15 cellular contexts compared by ENCODE assay signal in the genomic region with DNA sequence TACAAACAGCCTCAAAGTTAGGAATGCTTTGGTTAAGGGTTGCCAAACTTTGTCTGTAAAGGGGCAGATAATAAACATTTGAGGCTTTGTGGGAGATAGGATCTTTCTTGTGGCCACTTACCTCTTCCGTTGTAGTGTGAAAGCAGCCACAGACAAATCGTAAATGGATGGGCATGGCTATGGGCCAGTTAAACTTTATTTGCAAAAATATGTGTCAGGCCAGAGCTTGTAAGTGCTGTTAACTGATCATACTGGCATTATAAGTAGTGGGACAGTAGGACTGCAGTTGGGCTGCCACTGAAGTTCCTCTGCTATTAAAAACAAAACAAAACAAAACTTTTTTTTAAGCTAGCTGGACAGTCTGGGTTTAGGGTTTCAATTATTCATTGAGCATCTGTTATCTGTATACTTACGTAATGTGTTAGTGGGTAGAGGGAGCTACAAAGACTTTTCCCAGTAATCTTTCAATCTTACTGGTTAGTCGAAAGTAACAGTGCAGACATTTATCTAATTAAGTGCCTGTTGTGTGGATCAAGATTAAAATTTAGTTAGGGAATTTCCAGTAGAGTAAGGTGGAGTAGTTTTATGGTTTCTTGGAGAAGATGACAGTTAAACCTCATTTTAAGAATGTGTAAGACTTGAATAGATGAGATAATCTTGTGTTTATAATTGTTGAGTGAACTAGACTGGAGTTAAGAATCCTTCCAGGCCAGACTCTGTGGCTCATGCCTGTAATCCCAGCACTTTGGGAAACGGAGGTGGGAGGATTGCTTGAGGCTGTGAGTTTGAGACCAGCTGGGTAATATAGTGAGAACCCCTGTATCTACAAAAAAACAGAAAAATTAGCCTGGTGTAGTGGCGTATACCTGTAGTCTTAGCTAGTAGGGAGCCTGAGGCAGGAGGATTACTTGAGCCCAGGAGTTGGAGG.
DNase-seq lines count a peak whose midpoint lies in the region; ATAC-seq, FAIRE-seq and TF ChIP-seq lines count a peak whose summit lies in the region.
"Had no signal": no experiment of that assay in that cellular context is flagged by ENCODE, and none has a peak within 500 bp of the region (broad histone marks: within the 10 kb centered on the region; RNA-seq: fewer than 3 reads in every experiment).

No MANE protein-coding gene starts in this region.

- ATAC-seq in natural killer cell treated with Interleukin-12 subunit alpha and Interleukin-12 subunit beta and Interleukin-15 and Interleukin-18, amount 100 ng/mL, for 72 hours: peak; percentile 70 to 82

- H3K4me2 ChIP-seq in astrocyte (ENCODE audit: low read length): no peak overlapping the region

- H2AFZ ChIP-seq in astrocyte (ENCODE audit: low read depth, low read length): no peak overlapping the region

- no peak for TF ChIP-seq CTCF in astrocyte (IDR thresholded peaks at IDR 0.05; ENCODE audit: insufficient read depth, low read depth, low read length)
- TF ChIP-seq CTCF in testis (IDR thresholded peaks at IDR 0.05): no peak

- POLR2A ChIA-PET in activated CD4-positive, alpha-beta memory T cell treated with anti-CD3 and anti-CD28 coated beads, Interleukin-2, amount 10 ng/mL, durations not matched to agents 7 days and 5 days (lab: Charles Lee): interaction anchor here (0.5 kb wide), 1 partner anchor 152 kb away, joined by 3 read pairs; no protein-coding TSS in a partner anchor
- POLR2A ChIA-PET in activated CD4-positive, alpha-beta memory T cell treated with anti-CD3 and anti-CD28 coated beads for 36 hours (lab: Charles Lee): no interaction called here

- H3K9me3 Mint-ChIP-seq in activated CD4-positive, alpha-beta memory T cell treated with anti-CD3 and anti-CD28 coated beads, Interleukin-2, amount 10 ng/mL, durations not matched to agents 7 days and 5 days: no peaks in the 10 kb centered on the region
- no peaks in the 10 kb centered on the region for H3K9me3 Mint-ChIP-seq in activated CD4-positive, alpha-beta memory T cell treated with anti-CD3 and anti-CD28 coated beads for 36 hours
- H3K9me3 Mint-ChIP-seq in astrocyte (ENCODE audit: unreplicated experiment): no peaks in the 10 kb centered on the region
- H3K9me3 Mint-ChIP-seq in natural killer cell treated with Interleukin-12 subunit alpha and Interleukin-12 subunit beta and Interleukin-15 and Interleukin-18, amount 100 ng/mL, for 72 hours: no peaks in the 10 kb centered on the region
- H3K9me3 Mint-ChIP-seq: activated B cell treated with CpG ODN at 0.5 μM for 24 hours had no signal

- 73 to 88% methylated on average over 6 of the region's 6 CpGs for WGBS in testis, 2 donors

- no peaks in the 10 kb centered on the region for H3K79me2 ChIP-seq in astrocyte (ENCODE audit: insufficient read depth, low read length)

- H3K4me1 ChIP-seq in astrocyte (ENCODE audit: insufficient read depth, low read length): no peaks in the 10 kb centered on the region
- H3K4me1 ChIP-seq in testis: no peaks in the 10 kb centered on the region
- H3K4me1 ChIP-seq: uterus had no signal

- H3K27me3 ChIP-seq in astrocyte (ENCODE audit: insufficient read depth, low read length): no peaks in the 10 kb centered on the region
- H3K27me3 ChIP-seq in testis: no peaks in the 10 kb centered on the region
- H3K27me3 ChIP-seq: cardiac muscle cell, uterus had no signal

- H3K27ac ChIP-seq in astrocyte (ENCODE audit: low read depth, low read length) (no peak overlapping the region), testis (no peak overlapping the region)
- H3K27ac ChIP-seq: cardiac muscle cell, uterus had no signal

- H3K9ac ChIP-seq in astrocyte (ENCODE audit: low read length): no peak overlapping the region

- H3K4me3 Mint-ChIP-seq in activated CD4-positive, alpha-beta memory T cell treated with anti-CD3 and anti-CD28 coated beads, Interleukin-2, amount 10 ng/mL, durations not matched to agents 7 days and 5 days: peak overlapping the region; percentile 0
- H3K4me3 Mint-ChIP-seq in activated CD4-positive, alpha-beta memory T cell treated with anti-CD3 and anti-CD28 coated beads for 36 hours: no peak overlapping the region
- no peak overlapping the region for H3K4me3 Mint-ChIP-seq in astrocyte (ENCODE audit: unreplicated experiment)
- peak overlapping the region; percentile 67 for H3K4me3 Mint-ChIP-seq in natural killer cell treated with Interleukin-12 subunit alpha and Interleukin-12 subunit beta and Interleukin-15 and Interleukin-18, amount 100 ng/mL, for 72 hours
- H3K4me3 Mint-ChIP-seq: activated B cell treated with CpG ODN at 0.5 μM for 24 hours had no signal

- peaks cover 22% of the 10 kb centered on the region for H3K4me1 Mint-ChIP-seq in activated CD4-positive, alpha-beta memory T cell treated with anti-CD3 and anti-CD28 coated beads, Interleukin-2, amount 10 ng/mL, durations not matched to agents 7 days and 5 days
- H3K4me1 Mint-ChIP-seq in activated CD4-positive, alpha-beta memory T cell treated with anti-CD3 and anti-CD28 coated beads for 36 hours (ENCODE audit: low read depth): peaks cover 27% of the 10 kb centered on the region
- H3K4me1 Mint-ChIP-seq in astrocyte (ENCODE audit: low read depth, unreplicated experiment): no peaks in the 10 kb centered on the region
- H3K4me1 Mint-ChIP-seq in natural killer cell treated with Interleukin-12 subunit alpha and Interleukin-12 subunit beta and Interleukin-15 and Interleukin-18, amount 100 ng/mL, for 72 hours (ENCODE audit: low read depth in 2 of 2): peaks cover 19 to 29% of the 10 kb centered on the region in 2 donors

- H3K9me3 ChIP-seq in astrocyte (ENCODE audit: insufficient read depth, low read depth, low read length) (no peaks in the 10 kb centered on the region), testis (no peaks in the 10 kb centered on the region)
- H3K9me3 ChIP-seq: uterus had no signal

- H3K36me3 ChIP-seq in astrocyte (ENCODE audit: insufficient read depth, low read length): no peaks in the 10 kb centered on the region
- H3K36me3 ChIP-seq in testis (ENCODE audit: low read depth, missing control alignments): no peaks in the 10 kb centered on the region
- H3K36me3 ChIP-seq: cardiac muscle cell, uterus had no signal

- intact Hi-C loops in activated CD4-positive, alpha-beta memory T cell treated with anti-CD3 and anti-CD28 coated beads for 36 hours (cut with micrococcal nuclease): no loop called here
- intact Hi-C loops in testis (cut with DNase I; ENCODE audit: low total_unique reads): no loop called here

- CTCF ChIA-PET in activated CD4-positive, alpha-beta memory T cell treated with anti-CD3 and anti-CD28 coated beads, Interleukin-2, amount 10 ng/mL, durations not matched to agents 7 days and 5 days (lab: Charles Lee): interaction anchor here (1.0 to 6.0 kb wide), 6 partner anchors 10 to 241 kb away, joined by 3 to 46 read pairs (median 4); no protein-coding TSS in a partner anchor
- CTCF ChIA-PET in activated CD4-positive, alpha-beta memory T cell treated with anti-CD3 and anti-CD28 coated beads for 36 hours (lab: Charles Lee): interaction anchor here (1.0 to 2.9 kb wide), 5 partner anchors 10 to 239 kb away, joined by 3 to 21 read pairs (median 6); no protein-coding TSS in a partner anchor

- H3K27ac Mint-ChIP-seq in activated CD4-positive, alpha-beta memory T cell treated with anti-CD3 and anti-CD28 coated beads, Interleukin-2, amount 10 ng/mL, durations not matched to agents 7 days and 5 days: peak overlapping the region; percentile 26
- H3K27ac Mint-ChIP-seq in activated CD4-positive, alpha-beta memory T cell treated with anti-CD3 and anti-CD28 coated beads for 36 hours: no peak overlapping the region
- no peak overlapping the region for H3K27ac Mint-ChIP-seq in astrocyte (ENCODE audit: unreplicated experiment)
- peak overlapping the region; percentile 50 to 74 for H3K27ac Mint-ChIP-seq in natural killer cell treated with Interleukin-12 subunit alpha and Interleukin-12 subunit beta and Interleukin-15 and Interleukin-18, amount 100 ng/mL, for 72 hours
- H3K27ac Mint-ChIP-seq: activated B cell treated with CpG ODN at 0.5 μM for 24 hours had no signal

- FAIRE-seq in astrocyte (lab: Jason Lieb, UNC): no peak

- TF ChIP-seq POLR2A in testis (IDR thresholded peaks at IDR 0.05): no peak

- no peak for DNase-seq in activated CD4-positive, alpha-beta memory T cell treated with anti-CD3 and anti-CD28 coated beads, Interleukin-2, amount 10 ng/mL, durations not matched to agents 7 days and 5 days
- no peak for DNase-seq in activated CD4-positive, alpha-beta memory T cell treated with anti-CD3 and anti-CD28 coated beads for 36 hours
- DNase-seq in OCI-M1 (lab: John Stamatoyannopoulos, UW) (peak; percentile 100), astrocyte (ENCODE audit: low read depth) (peak; percentile 58), testis (no peak), HuH-7 (ENCODE audit: low spot score) (no peak), NCI-H2107 (lab: John Stamatoyannopoulos, UW) (no peak)
- no peak for DNase-seq in natural killer cell treated with Interleukin-12 subunit alpha and Interleukin-12 subunit beta and Interleukin-15 and Interleukin-18, amount 100 ng/mL, for 72 hours (ENCODE audit: low spot score)
- DNase-seq: activated B cell treated with CpG ODN at 0.5 μM for 24 hours, DMS53, midbrain, NCI-H1092 treated with DMSO at 0.1 percent for 48 hours, Right ventricle myocardium superior, uterus had no signal

- H3K36me3 Mint-ChIP-seq in activated CD4-positive, alpha-beta memory T cell treated with anti-CD3 and anti-CD28 coated beads, Interleukin-2, amount 10 ng/mL, durations not matched to agents 7 days and 5 days (ENCODE audit: low read depth): no peaks in the 10 kb centered on the region
- H3K36me3 Mint-ChIP-seq in activated CD4-positive, alpha-beta memory T cell treated with anti-CD3 and anti-CD28 coated beads for 36 hours: no peaks in the 10 kb centered on the region
- H3K36me3 Mint-ChIP-seq in astrocyte (ENCODE audit: low read depth, unreplicated experiment): no peaks in the 10 kb centered on the region
- H3K36me3 Mint-ChIP-seq in natural killer cell treated with Interleukin-12 subunit alpha and Interleukin-12 subunit beta and Interleukin-15 and Interleukin-18, amount 100 ng/mL, for 72 hours: no peaks in the 10 kb centered on the region

- peaks cover 26% of the 10 kb centered on the region for H3K27me3 Mint-ChIP-seq in activated CD4-positive, alpha-beta memory T cell treated with anti-CD3 and anti-CD28 coated beads, Interleukin-2, amount 10 ng/mL, durations not matched to agents 7 days and 5 days
- H3K27me3 Mint-ChIP-seq in activated CD4-positive, alpha-beta memory T cell treated with anti-CD3 and anti-CD28 coated beads for 36 hours: no peaks in the 10 kb centered on the region
- H3K27me3 Mint-ChIP-seq in astrocyte (ENCODE audit: low read depth, unreplicated experiment): no peaks in the 10 kb centered on the region
- H3K27me3 Mint-ChIP-seq in natural killer cell treated with Interleukin-12 subunit alpha and Interleukin-12 subunit beta and Interleukin-15 and Interleukin-18, amount 100 ng/mL, for 72 hours: peaks cover 15 to 19% of the 10 kb centered on the region in 2 donors
- H3K27me3 Mint-ChIP-seq: activated B cell treated with CpG ODN at 0.5 μM for 24 hours had no signal

- H4K20me1 ChIP-seq in astrocyte (ENCODE audit: insufficient read depth, low read length): peaks cover 55% of the 10 kb centered on the region

- H3K4me3 ChIP-seq in astrocyte (ENCODE audit: insufficient read depth, low read depth, low read length): no peak overlapping the region
- no peak overlapping the region for H3K4me3 ChIP-seq in testis
- H3K4me3 ChIP-seq: cardiac muscle cell, uterus had no signal

Comparison
In these comparisons a context has a peak if more than half of its experiments do, and no peak if none do; other contexts are left out.
1. H3K27ac Mint-ChIP-seq: peak in activated CD4-positive, alpha-beta memory T cell treated with anti-CD3 and anti-CD28 coated beads, Interleukin-2, amount 10 ng/mL, durations not matched to agents 7 days and 5 days (single experiment) and natural killer cell treated with Interleukin-12 subunit alpha and Interleukin-12 subunit beta and Interleukin-15 and Interleukin-18, amount 100 ng/mL, for 72 hours (2 of 2); none in activated CD4-positive, alpha-beta memory T cell treated with anti-CD3 and anti-CD28 coated beads for 36 hours (single experiment) and astrocyte (single experiment).
2. H3K4me3 Mint-ChIP-seq: peak in activated CD4-positive, alpha-beta memory T cell treated with anti-CD3 and anti-CD28 coated beads, Interleukin-2, amount 10 ng/mL, durations not matched to agents 7 days and 5 days (single experiment) and natural killer cell treated with Interleukin-12 subunit alpha and Interleukin-12 subunit beta and Interleukin-15 and Interleukin-18, amount 100 ng/mL, for 72 hours (single experiment); none in activated CD4-positive, alpha-beta memory T cell treated with anti-CD3 and anti-CD28 coated beads for 36 hours (single experiment) and astrocyte (single experiment).
3. DNase-seq: peak in OCI-M1 (single experiment) and astrocyte (single experiment); none in activated CD4-positive, alpha-beta memory T cell treated with anti-CD3 and anti-CD28 coated beads, Interleukin-2, amount 10 ng/mL, durations not matched to agents 7 days and 5 days (single experiment), activated CD4-positive, alpha-beta memory T cell treated with anti-CD3 and anti-CD28 coated beads for 36 hours (single experiment), natural killer cell treated with Interleukin-12 subunit alpha and Interleukin-12 subunit beta and Interleukin-15 and Interleukin-18, amount 100 ng/mL, for 72 hours (single experiment), testis (single experiment), HuH-7 (single experiment) and NCI-H2107 (single experiment).